8 cellular contexts compared by ENCODE assay signal in the genomic region with DNA sequence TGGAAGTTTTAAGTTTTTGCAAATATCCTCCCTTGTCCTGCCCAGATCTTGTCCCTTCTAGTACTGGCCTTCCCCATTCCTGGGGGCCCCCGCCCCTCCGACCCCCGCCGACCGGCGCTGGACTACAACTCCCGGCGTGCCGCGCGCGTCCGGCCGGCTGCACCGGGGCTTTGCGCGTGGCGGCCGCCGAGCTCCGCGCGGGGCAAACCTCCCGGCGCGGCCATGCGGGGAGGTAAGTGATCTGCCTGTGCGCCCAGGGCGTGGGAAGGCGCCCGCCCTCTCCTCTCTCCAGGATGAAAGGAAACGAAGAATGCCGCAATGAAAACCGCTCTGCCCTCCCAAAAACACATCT. TPM values are rescaled to one million over a fixed set of nuclear protein-coding genes. Genes with fewer than 3 reads are reported as not detected.
DNase-seq lines count a peak whose midpoint lies in the region; FAIRE-seq and TF ChIP-seq lines count a peak whose summit lies in the region.

No MANE protein-coding gene starts in this region.

- intact Hi-C loops in kidney (cut with DNase I): no loop called here

- H3K4me1 ChIP-seq in kidney (ENCODE audit: control insufficient read depth in 1 of 2, insufficient read depth in 1 of 2, low read depth in 1 of 2, low read length in 2 of 2): peaks cover 0 to 16% of the 10 kb centered on the region in 2 donors

- DNase-seq in NCI-H2029 (lab: John Stamatoyannopoulos, UW) (peak; percentile 37), NCI-H2029 treated with DMSO at 0.1 percent for 48 hours (lab: John Stamatoyannopoulos, UW) (no peak), H54 (ENCODE audit: insufficient read length, low spot score) (peak; percentile 58), Kasumi-1 (lab: John Stamatoyannopoulos, UW) (peak; percentile 40 to 45), cerebellum (ENCODE audit: low spot score) (peak; percentile 63), kidney (peak; percentile 86)
- DNase-seq in activated CD4-positive, CD25-positive, alpha-beta regulatory T cell (lab: John Stamatoyannopoulos, UW): peak; percentile 6 to 15 (median 10)
- DNase-seq in stimulated activated CD4-positive, alpha-beta T cell treated with anti-CD3 and anti-CD28 coated beads, Interleukin-1b, Interleukin-23, amount 100 ng/mL, for 48 hours: peak; percentile 32

- H3K36me3 ChIP-seq in kidney (ENCODE audit: control insufficient read depth in 1 of 2, insufficient read depth in 2 of 2, low read length in 2 of 2): no peaks in the 10 kb centered on the region

- peak overlapping the region; percentile 81 to 85 for H3K27ac ChIP-seq in kidney (ENCODE audit: low read depth in 2 of 2, low read length in 2 of 2)

- H3K9ac ChIP-seq in kidney (ENCODE audit: low read length in 2 of 2): peak overlapping the region; percentile 32 to 80

- FAIRE-seq in H54 (lab: Jason Lieb, UNC) (no peak), kidney (lab: Jason Lieb, UNC) (no peak)

- TF ChIP-seq CTCF in kidney (IDR thresholded peaks at IDR 0.05; ENCODE audit: borderline replicate concordance, extremely low read depth, insufficient read depth): no peak

- H3K4me3 ChIP-seq in kidney (ENCODE audit: low read length in 2 of 2): peak overlapping the region; percentile 86 to 88

- TF ChIP-seq POLR2A in H54 (IDR thresholded peaks at IDR 0.05; ENCODE audit: low read depth, low read length): peak; percentile 80

- peaks cover 0 to 2% of the 10 kb centered on the region in 2 donors for H3K9me3 ChIP-seq in kidney (ENCODE audit: control insufficient read depth in 1 of 2, low read length in 2 of 2)

RNA-seq across cellular contexts. Expression of a gene that starts 3.2 kb away (rescaled TPM):
- total RNA-seq in cerebellum (5.1 TPM), kidney (4.5 TPM)
- 2.9 TPM for polyA plus RNA-seq in kidney (ENCODE audit: insufficient read depth, low read depth, low replicate concordance)
